30 cellular contexts compared by ENCODE assay signal in genomic region chr14:63175531-63175930, GRCh38. TPM values are rescaled to one million over a fixed set of nuclear protein-coding genes. Genes with fewer than 3 reads are reported as not detected.
"Had no signal": no experiment of that assay in that cellular context is flagged by ENCODE, and none has a peak within 500 bp of the region (broad histone marks: within the 10 kb centered on the region; RNA-seq: fewer than 3 reads in every experiment).

No MANE protein-coding gene starts in this region.

- DNase-seq: activated CD4-positive, alpha-beta T cell treated with anti-CD3 and anti-CD28 coated beads for 36 hours; activated CD4-positive, alpha-beta T cell treated with anti-CD3 and anti-CD28 coated beads, Interleukin-2, amount 10 ng/mL, durations not matched to agents 7 days and 5 days; activated CD4-positive, alpha-beta T cell treated with anti-CD3 and anti-CD28 coated beads, Interleukin-2, amount 50 U/mL, for 48 hours; activated CD8-positive, alpha-beta T cell treated with anti-CD3 and anti-CD28 coated beads, Interleukin-2, amount 10 ng/mL, durations not matched to agents 7 days and 5 days; activated gamma-delta T cell; activated naive CD4-positive, alpha-beta T cell treated with Interleukin-2 at 50 U/mL for 16 hours; activated naive CD8-positive, alpha-beta T cell treated with anti-CD3 and anti-CD28 coated beads, Interleukin-2, amount 10 ng/mL, durations not matched to agents 7 days and 5 days; activated T-cell treated with anti-CD3 and anti-CD28 coated beads, Interleukin-2, amount 50 U/mL, for 24 hours; adrenal gland; central memory CD4-positive, alpha-beta T cell; Karpas-422; KBM-7; NCI-H1105 treated with DMSO at 0.1 percent for 48 hours; NCI-H1436; NCI-H1694; NCI-H1930; NCI-H2081 treated with DMSO at 0.1 percent for 48 hours; NCI-H446 treated with DMSO at 0.1 percent for 48 hours; NCI-H524; NCI-H69; NK-92 treated with Interleukin-12 subunit alpha and Interleukin-12 subunit beta, amount 100 ng/mL, for 24 hours; PC-3; Peyer's patch; RPMI8226; SIG-M5 had no signal

- H3K9me3 ChIP-seq: adrenal gland, Peyer's patch had no signal

- H3K27me3 ChIP-seq: adrenal gland, Peyer's patch had no signal

- H3K4me1 ChIP-seq: adrenal gland, Peyer's patch had no signal

- H3K36me3 ChIP-seq: adrenal gland, Peyer's patch had no signal

- FAIRE-seq: TTC549 had no signal

- H3K4me3 ChIP-seq: adrenal gland, Peyer's patch had no signal

- ATAC-seq: activated CD4-positive, alpha-beta T cell treated with anti-CD3 and anti-CD28 coated beads for 36 hours; activated CD4-positive, CD25-positive, alpha-beta regulatory T cell treated with anti-CD3 and anti-CD28 coated beads, Interleukin-2, amount 50 U/mL, for 24 hours; activated CD8-positive, alpha-beta T cell treated with anti-CD3 and anti-CD28 coated beads, Interleukin-2, amount 10 ng/mL, durations not matched to agents 7 days and 5 days had no signal

- H3K27ac ChIP-seq: adrenal gland, Peyer's patch had no signal

RNA-seq across cellular contexts. Expression of gene RHOJ, which starts 28.7 kb away (rescaled TPM):
- total RNA-seq: activated CD4-positive, alpha-beta T cell treated with anti-CD3 and anti-CD28 coated beads for 36 hours; activated CD4-positive, alpha-beta T cell treated with anti-CD3 and anti-CD28 coated beads, Interleukin-2, amount 10 ng/mL, durations not matched to agents 7 days and 5 days; activated CD8-positive, alpha-beta T cell treated with anti-CD3 and anti-CD28 coated beads, Interleukin-2, amount 10 ng/mL, durations not matched to agents 7 days and 5 days; activated naive CD8-positive, alpha-beta T cell treated with anti-CD3 and anti-CD28 coated beads, Interleukin-2, amount 10 ng/mL, durations not matched to agents 7 days and 5 days; activated T-helper 2 cell treated with anti-CD3 and anti-CD28 coated beads, Interferon-gamma antibody, Interleukin-2, Interleukin-4, amounts not matched to agents 10 μg/mL and 5 μg/mL and 100 μg/mL, durations not matched to agents 14 hours and 24 hours and 36 hours; MCF 10A; PC-3 had no signal
- polyA plus RNA-seq: IgD-negative memory B cell had no signal
